ENCODE assay signal across 11 cellular contexts in the genomic region with DNA sequence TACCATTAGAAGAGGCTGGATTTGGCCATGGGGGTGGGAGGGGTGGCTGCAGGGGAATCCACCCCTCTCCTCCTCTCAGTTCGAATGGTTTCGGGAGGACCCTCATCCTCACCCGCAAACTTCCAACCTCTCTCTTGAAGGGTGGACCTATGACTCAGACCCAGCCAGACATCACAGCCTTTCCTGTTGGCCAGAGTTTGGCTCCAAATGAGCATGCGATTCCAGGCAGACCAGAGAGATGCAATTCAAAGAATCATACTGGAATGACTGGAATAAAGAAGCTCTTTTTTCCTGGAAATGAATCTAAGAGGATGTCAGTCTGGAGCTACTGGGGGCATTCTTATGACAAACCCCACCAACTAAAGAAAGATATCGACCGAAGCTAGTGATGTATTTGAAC.
DNase-seq lines count a peak whose midpoint lies in the region; ATAC-seq and TF ChIP-seq lines count a peak whose summit lies in the region.
"Had no signal": no experiment of that assay in that cellular context is flagged by ENCODE, and none has a peak within 500 bp of the region (broad histone marks: within the 10 kb centered on the region; RNA-seq: fewer than 3 reads in every experiment).

No MANE protein-coding gene starts in this region.

- no peaks in the 10 kb centered on the region; the same call in none of the 2 replicates for H3K9me2 ChIP-seq in GM23338 (ENCODE audit: insufficient read depth)

- H3K27ac ChIP-seq in GM23338 (ENCODE audit: low read depth) (no peak overlapping the region), thoracic aorta (peak overlapping the region; percentile 71 to 73)

- H3K4me1 Mint-ChIP-seq in GM23338: peaks cover 13% of the 10 kb centered on the region
- H3K4me1 Mint-ChIP-seq in activated T-cell treated with anti-CD3 and anti-CD28 coated beads, Interleukin-2, amount 50 U/mL, for 4 hours (ENCODE audit: low read depth): no peaks in the 10 kb centered on the region
- H3K4me1 Mint-ChIP-seq: naive thymus-derived CD4-positive, alpha-beta T cell had no signal

- H3K4me3 ChIP-seq in GM23338 (no peak overlapping the region), adipocyte (ENCODE audit: low read length) (no peak overlapping the region), thoracic aorta (no peak overlapping the region)

- peaks cover 2% of the 10 kb centered on the region for H3K27me3 Mint-ChIP-seq in GM23338 (ENCODE audit: insufficient read depth, low read depth, poor library complexity)
- H3K27me3 Mint-ChIP-seq in activated T-cell treated with anti-CD3 and anti-CD28 coated beads, Interleukin-2, amount 50 U/mL, for 4 hours (ENCODE audit: low read depth): peaks cover 3% of the 10 kb centered on the region

- ATAC-seq in GM23338: no peak
- ATAC-seq in thoracic aorta (ENCODE audit: insufficient number of reproducible peaks, low FRiP score, low read depth): peak; percentile 48
- no peak for ATAC-seq in activated T-cell treated with anti-CD3 and anti-CD28 coated beads, Interleukin-2, amount 50 U/mL, for 4 hours
- ATAC-seq: naive thymus-derived CD4-positive, alpha-beta T cell had no signal

- no peaks in the 10 kb centered on the region for H4K20me1 ChIP-seq in GM23338 (replicated peaks; ENCODE audit: insufficient read depth)

- H3K36me3 Mint-ChIP-seq in GM23338 (ENCODE audit: low read depth): no peaks in the 10 kb centered on the region
- H3K36me3 Mint-ChIP-seq in activated T-cell treated with anti-CD3 and anti-CD28 coated beads, Interleukin-2, amount 50 U/mL, for 4 hours (ENCODE audit: insufficient read depth): no peaks in the 10 kb centered on the region
- H3K36me3 Mint-ChIP-seq: naive thymus-derived CD4-positive, alpha-beta T cell had no signal

- H3K27me3 ChIP-seq in GM23338 (ENCODE audit: insufficient read depth) (no peaks in the 10 kb centered on the region), adipocyte (replicated peaks; ENCODE audit: control insufficient read depth, insufficient read depth, low read length) (no peaks in the 10 kb centered on the region), thoracic aorta (replicated peaks; ENCODE audit: insufficient read depth) (no peaks in the 10 kb centered on the region)

- DNase-seq in GM23338 (ENCODE audit: low spot score) (no peak), adipocyte (ENCODE audit: low read depth) (peak; percentile 55), glomerular visceral epithelial cell (ENCODE audit: extremely low spot score) (peak; percentile 58), thoracic aorta (ENCODE audit: low spot score) (peak; percentile 46), NCI-H748 treated with DMSO at 0.1 percent for 48 hours (lab: John Stamatoyannopoulos, UW) (no peak), NCI-H345 treated with DMSO at 0.1 percent for 48 hours (lab: John Stamatoyannopoulos, UW; ENCODE audit: unreplicated experiment) (no peak)
- DNase-seq in activated T-cell treated with anti-CD3 and anti-CD28 coated beads, Interleukin-2, amount 50 U/mL, for 4 hours: no peak
- DNase-seq: activated CD8-positive, alpha-beta memory T cell treated with anti-CD3 and anti-CD28 coated beads for 24 hours; activated naive CD4-positive, alpha-beta T cell; cerebellar nuclear complex; naive thymus-derived CD4-positive, alpha-beta T cell had no signal

- H3K36me3 ChIP-seq in GM23338 (ENCODE audit: insufficient read depth) (no peaks in the 10 kb centered on the region), adipocyte (ENCODE audit: control insufficient read depth, insufficient read depth, low read length, severe bottlenecking) (no peaks in the 10 kb centered on the region), thoracic aorta (no peaks in the 10 kb centered on the region)

- no peaks in the 10 kb centered on the region for H3K79me2 ChIP-seq in GM23338 (replicated peaks; ENCODE audit: insufficient read depth)

- no peak overlapping the region for H3K4me3 Mint-ChIP-seq in GM23338
- H3K4me3 Mint-ChIP-seq in activated T-cell treated with anti-CD3 and anti-CD28 coated beads, Interleukin-2, amount 50 U/mL, for 4 hours: no peak overlapping the region
- H3K4me3 Mint-ChIP-seq: naive thymus-derived CD4-positive, alpha-beta T cell had no signal

- no peaks in the 10 kb centered on the region for H3F3A ChIP-seq in GM23338 (replicated peaks; ENCODE audit: low read depth)

- H3K9me3 ChIP-seq in adipocyte (ENCODE audit: control insufficient read depth, low read length) (no peaks in the 10 kb centered on the region), thoracic aorta (no peaks in the 10 kb centered on the region)

- TF ChIP-seq CTCF in GM23338 (conservative IDR thresholded peaks at IDR 0.05; ENCODE audit: low read depth in 2 of 2): no peak
- no peak for TF ChIP-seq CTCF in thoracic aorta (IDR thresholded peaks at IDR 0.05)

- H3K9me3 Mint-ChIP-seq in GM23338: no peaks in the 10 kb centered on the region
- H3K9me3 Mint-ChIP-seq in activated T-cell treated with anti-CD3 and anti-CD28 coated beads, Interleukin-2, amount 50 U/mL, for 4 hours: no peaks in the 10 kb centered on the region

- no peak overlapping the region for H3K4me2 ChIP-seq in GM23338

- peak overlapping the region; percentile 15 for H3K9ac ChIP-seq in adipocyte (ENCODE audit: low read length)

- peaks cover 18% of the 10 kb centered on the region for H3K4me1 ChIP-seq in GM23338 (ENCODE audit: insufficient read depth)
- H3K4me1 ChIP-seq in adipocyte (ENCODE audit: control insufficient read depth, insufficient read depth, low read length): peaks cover 40% of the 10 kb centered on the region
- peaks cover 20 to 55% of the 10 kb centered on the region in 2 donors for H3K4me1 ChIP-seq in thoracic aorta (ENCODE audit: control insufficient read depth in 1 of 2, low read depth in 2 of 2)

- H3K27ac Mint-ChIP-seq in GM23338: no peak overlapping the region
- H3K27ac Mint-ChIP-seq: naive thymus-derived CD4-positive, alpha-beta T cell had no signal

- H2AFZ ChIP-seq in GM23338: peak overlapping the region; percentile 77

TF ChIP-seq in GM23338, 12 proteins besides CTCF, POLR2A, EP300 and RAD21 (continues in another document):
- TF ChIP-seq, protein P1, sequence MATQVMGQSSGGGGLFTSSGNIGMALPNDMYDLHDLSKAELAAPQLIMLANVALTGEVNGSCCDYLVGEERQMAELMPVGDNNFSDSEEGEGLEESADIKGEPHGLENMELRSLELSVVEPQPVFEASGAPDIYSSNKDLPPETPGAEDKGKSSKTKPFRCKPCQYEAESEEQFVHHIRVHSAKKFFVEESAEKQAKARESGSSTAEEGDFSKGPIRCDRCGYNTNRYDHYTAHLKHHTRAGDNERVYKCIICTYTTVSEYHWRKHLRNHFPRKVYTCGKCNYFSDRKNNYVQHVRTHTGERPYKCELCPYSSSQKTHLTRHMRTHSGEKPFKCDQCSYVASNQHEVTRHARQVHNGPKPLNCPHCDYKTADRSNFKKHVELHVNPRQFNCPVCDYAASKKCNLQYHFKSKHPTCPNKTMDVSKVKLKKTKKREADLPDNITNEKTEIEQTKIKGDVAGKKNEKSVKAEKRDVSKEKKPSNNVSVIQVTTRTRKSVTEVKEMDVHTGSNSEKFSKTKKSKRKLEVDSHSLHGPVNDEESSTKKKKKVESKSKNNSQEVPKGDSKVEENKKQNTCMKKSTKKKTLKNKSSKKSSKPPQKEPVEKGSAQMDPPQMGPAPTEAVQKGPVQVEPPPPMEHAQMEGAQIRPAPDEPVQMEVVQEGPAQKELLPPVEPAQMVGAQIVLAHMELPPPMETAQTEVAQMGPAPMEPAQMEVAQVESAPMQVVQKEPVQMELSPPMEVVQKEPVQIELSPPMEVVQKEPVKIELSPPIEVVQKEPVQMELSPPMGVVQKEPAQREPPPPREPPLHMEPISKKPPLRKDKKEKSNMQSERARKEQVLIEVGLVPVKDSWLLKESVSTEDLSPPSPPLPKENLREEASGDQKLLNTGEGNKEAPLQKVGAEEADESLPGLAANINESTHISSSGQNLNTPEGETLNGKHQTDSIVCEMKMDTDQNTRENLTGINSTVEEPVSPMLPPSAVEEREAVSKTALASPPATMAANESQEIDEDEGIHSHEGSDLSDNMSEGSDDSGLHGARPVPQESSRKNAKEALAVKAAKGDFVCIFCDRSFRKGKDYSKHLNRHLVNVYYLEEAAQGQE (IDR thresholded peaks at IDR 0.05; ENCODE audit: unreplicated experiment): no peak

Comparison
In these comparisons a context has a peak if more than half of its experiments do, and no peak if none do; other contexts are left out.
1. DNase-seq: peak in adipocyte (single experiment), glomerular visceral epithelial cell (single experiment) and thoracic aorta (single experiment); none in GM23338 (single experiment), NCI-H748 treated with DMSO at 0.1 percent for 48 hours (single experiment), activated T-cell treated with anti-CD3 and anti-CD28 coated beads, Interleukin-2, amount 50 U/mL, for 4 hours (single experiment) and NCI-H345 treated with DMSO at 0.1 percent for 48 hours (single experiment).